ENCODE assay signal across 1 cellular context in the genomic region with DNA sequence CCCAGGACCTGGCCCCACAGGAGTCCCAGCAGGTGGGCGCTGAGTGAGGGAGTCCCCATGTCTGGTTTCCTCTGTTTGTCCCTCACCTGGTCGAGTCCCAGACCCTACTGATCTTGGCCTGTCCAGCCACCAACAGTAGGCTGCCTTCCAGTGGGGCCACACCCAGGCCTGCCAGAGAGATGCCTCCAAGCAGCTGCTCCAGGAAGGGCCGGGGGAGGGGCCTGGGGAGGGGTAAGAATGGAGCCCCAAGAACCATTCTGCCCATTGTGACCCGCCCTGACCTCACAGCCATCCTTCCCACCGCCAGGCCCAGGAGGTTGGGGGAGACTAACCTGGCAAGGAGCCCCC.
TF ChIP-seq lines count a peak whose summit lies in the region.

No MANE protein-coding gene starts in this region.

TF ChIP-seq in K562, 482 proteins besides CTCF, POLR2A, EP300 and RAD21:
- TF ChIP-seq ZNF76 (CRISPR knock-in tag; IDR thresholded peaks at IDR 0.05; ENCODE audit: borderline replicate concordance) (no peak), EGR1 (conservative IDR thresholded peaks at IDR 0.05) (no peak), BRD9 (IDR thresholded peaks at IDR 0.05; ENCODE audit: low read depth, partially characterized antibody) (no peak), ZFX (CRISPR knock-in tag; IDR thresholded peaks at IDR 0.05) (no peak), CREB1 (IDR thresholded peaks at IDR 0.05) (no peak), CREB1 (CRISPR knock-in tag; IDR thresholded peaks at IDR 0.05) (no peak), SMARCA5 (IDR thresholded peaks at IDR 0.05) (no peak), CCAR2 (IDR thresholded peaks at IDR 0.05; ENCODE audit: low read depth, low read length) (no peak), NFE2 (IDR thresholded peaks at IDR 0.05; ENCODE audit: low read depth) (no peak), BMI1 (IDR thresholded peaks at IDR 0.05; ENCODE audit: low read length) (no peak), ZNF644 (tag; IDR thresholded peaks at IDR 0.05; ENCODE audit: low read depth) (no peak), ZNF184 (CRISPR knock-in tag; IDR thresholded peaks at IDR 0.05) (no peak), ILF3 (IDR thresholded peaks at IDR 0.05; ENCODE audit: borderline replicate concordance) (no peak), U2AF1 (optimal IDR thresholded peaks at IDR 0.05; ENCODE audit: low read depth, low read length) (no peak)
- TF ChIP-seq, protein P1, sequence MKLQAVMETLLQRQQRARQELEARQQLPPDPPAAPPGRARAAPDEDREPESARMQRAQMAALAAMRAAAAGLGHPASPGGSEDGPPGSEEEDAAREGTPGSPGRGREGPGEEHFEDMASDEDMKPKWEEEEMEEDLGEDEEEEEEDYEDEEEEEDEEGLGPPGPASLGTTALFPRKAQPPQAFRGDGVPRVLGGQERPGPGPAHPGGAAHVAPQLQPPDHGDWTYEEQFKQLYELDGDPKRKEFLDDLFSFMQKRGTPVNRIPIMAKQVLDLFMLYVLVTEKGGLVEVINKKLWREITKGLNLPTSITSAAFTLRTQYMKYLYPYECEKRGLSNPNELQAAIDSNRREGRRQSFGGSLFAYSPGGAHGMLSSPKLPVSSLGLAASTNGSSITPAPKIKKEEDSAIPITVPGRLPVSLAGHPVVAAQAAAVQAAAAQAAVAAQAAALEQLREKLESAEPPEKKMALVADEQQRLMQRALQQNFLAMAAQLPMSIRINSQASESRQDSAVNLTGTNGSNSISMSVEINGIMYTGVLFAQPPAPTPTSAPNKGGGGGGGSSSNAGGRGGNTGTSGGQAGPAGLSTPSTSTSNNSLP (IDR thresholded peaks at IDR 0.05; ENCODE audit: borderline replicate concordance, low read depth, low read length), result no peak
- TF ChIP-seq, protein P2, sequence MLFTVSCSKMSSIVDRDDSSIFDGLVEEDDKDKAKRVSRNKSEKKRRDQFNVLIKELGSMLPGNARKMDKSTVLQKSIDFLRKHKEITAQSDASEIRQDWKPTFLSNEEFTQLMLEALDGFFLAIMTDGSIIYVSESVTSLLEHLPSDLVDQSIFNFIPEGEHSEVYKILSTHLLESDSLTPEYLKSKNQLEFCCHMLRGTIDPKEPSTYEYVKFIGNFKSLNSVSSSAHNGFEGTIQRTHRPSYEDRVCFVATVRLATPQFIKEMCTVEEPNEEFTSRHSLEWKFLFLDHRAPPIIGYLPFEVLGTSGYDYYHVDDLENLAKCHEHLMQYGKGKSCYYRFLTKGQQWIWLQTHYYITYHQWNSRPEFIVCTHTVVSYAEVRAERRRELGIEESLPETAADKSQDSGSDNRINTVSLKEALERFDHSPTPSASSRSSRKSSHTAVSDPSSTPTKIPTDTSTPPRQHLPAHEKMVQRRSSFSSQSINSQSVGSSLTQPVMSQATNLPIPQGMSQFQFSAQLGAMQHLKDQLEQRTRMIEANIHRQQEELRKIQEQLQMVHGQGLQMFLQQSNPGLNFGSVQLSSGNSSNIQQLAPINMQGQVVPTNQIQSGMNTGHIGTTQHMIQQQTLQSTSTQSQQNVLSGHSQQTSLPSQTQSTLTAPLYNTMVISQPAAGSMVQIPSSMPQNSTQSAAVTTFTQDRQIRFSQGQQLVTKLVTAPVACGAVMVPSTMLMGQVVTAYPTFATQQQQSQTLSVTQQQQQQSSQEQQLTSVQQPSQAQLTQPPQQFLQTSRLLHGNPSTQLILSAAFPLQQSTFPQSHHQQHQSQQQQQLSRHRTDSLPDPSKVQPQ (CRISPR knock-in tag; IDR thresholded peaks at IDR 0.05; ENCODE audit: borderline replicate concordance), result no peak
- TF ChIP-seq, protein P3, sequence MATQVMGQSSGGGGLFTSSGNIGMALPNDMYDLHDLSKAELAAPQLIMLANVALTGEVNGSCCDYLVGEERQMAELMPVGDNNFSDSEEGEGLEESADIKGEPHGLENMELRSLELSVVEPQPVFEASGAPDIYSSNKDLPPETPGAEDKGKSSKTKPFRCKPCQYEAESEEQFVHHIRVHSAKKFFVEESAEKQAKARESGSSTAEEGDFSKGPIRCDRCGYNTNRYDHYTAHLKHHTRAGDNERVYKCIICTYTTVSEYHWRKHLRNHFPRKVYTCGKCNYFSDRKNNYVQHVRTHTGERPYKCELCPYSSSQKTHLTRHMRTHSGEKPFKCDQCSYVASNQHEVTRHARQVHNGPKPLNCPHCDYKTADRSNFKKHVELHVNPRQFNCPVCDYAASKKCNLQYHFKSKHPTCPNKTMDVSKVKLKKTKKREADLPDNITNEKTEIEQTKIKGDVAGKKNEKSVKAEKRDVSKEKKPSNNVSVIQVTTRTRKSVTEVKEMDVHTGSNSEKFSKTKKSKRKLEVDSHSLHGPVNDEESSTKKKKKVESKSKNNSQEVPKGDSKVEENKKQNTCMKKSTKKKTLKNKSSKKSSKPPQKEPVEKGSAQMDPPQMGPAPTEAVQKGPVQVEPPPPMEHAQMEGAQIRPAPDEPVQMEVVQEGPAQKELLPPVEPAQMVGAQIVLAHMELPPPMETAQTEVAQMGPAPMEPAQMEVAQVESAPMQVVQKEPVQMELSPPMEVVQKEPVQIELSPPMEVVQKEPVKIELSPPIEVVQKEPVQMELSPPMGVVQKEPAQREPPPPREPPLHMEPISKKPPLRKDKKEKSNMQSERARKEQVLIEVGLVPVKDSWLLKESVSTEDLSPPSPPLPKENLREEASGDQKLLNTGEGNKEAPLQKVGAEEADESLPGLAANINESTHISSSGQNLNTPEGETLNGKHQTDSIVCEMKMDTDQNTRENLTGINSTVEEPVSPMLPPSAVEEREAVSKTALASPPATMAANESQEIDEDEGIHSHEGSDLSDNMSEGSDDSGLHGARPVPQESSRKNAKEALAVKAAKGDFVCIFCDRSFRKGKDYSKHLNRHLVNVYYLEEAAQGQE (CRISPR knock-in tag; IDR thresholded peaks at IDR 0.05; ENCODE audit: low read depth), result no peak
- TF ChIP-seq, protein P4, sequence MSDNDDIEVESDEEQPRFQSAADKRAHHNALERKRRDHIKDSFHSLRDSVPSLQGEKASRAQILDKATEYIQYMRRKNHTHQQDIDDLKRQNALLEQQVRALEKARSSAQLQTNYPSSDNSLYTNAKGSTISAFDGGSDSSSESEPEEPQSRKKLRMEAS (CRISPR knock-in tag; IDR thresholded peaks at IDR 0.05), result no peak
